Comparison of ENCODE assay signal across 2 cellular contexts in genomic region chr7:151486074-151486473, GRCh38.
A peak's percentile ranks its signal among the peaks of the same experiment; 100 is the strongest.
TF ChIP-seq lines count a peak whose summit lies in the region.

No MANE protein-coding gene starts in this region.

TF ChIP-seq in HCT116, 20 proteins besides CTCF, POLR2A, EP300 and RAD21:
- 0 out of 2 replicates have a peak, but pooled peaks have one; percentile 23 for TF ChIP-seq SIN3A (IDR thresholded peaks at IDR 0.05; ENCODE audit: low read depth)
- no peak for TF ChIP-seq CEBPB (IDR thresholded peaks at IDR 0.05; ENCODE audit: low read depth)

TF ChIP-seq in GM12878, 131 proteins besides CTCF, POLR2A, EP300 and RAD21:
- TF ChIP-seq ZNF24 (IDR thresholded peaks at IDR 0.05) (peak; percentile 85), MXI1 (IDR thresholded peaks at IDR 0.05; ENCODE audit: low read depth, low read length) (no peak)
TF ChIP-seq in GM12878: peak in this region for 1.
